Comparison of ENCODE assay signal across 14 cellular contexts in the genomic region with DNA sequence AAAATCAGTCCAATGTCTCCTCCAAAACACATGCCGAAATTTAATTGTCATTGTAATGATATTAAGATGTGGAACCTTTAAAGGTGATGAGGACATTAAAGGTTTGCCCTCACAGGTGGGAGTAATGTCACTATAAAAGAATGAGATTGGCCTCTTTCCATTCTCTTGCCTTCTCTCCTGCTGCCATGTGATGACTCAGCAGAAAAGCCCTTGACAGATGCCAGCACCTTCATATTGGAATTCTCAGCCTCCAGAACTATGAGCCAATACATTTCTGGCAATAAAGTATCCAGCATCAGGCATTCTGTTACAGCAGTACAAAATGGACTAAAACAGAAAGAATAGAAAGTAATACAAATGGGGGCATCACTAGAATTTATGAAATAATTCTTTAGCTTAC.
DNase-seq lines count a peak whose midpoint lies in the region; ATAC-seq, FAIRE-seq and TF ChIP-seq lines count a peak whose summit lies in the region.
"Had no signal": no experiment of that assay in that cellular context is flagged by ENCODE, and none has a peak within 500 bp of the region (broad histone marks: within the 10 kb centered on the region; RNA-seq: fewer than 3 reads in every experiment).

No MANE protein-coding gene starts in this region.

- POLR2A ChIA-PET in naive thymus-derived CD8-positive, alpha-beta T cell (lab: Charles Lee): no interaction called here

- H3K4me1 ChIP-seq in keratinocyte (ENCODE audit: control insufficient read depth, extremely low read depth, insufficient read depth, low read length): peaks cover 2% of the 10 kb centered on the region
- H3K4me1 ChIP-seq: prostate gland had no signal

- no peak overlapping the region for H2AFZ ChIP-seq in keratinocyte (ENCODE audit: control insufficient read depth, low read length)

- H3K9ac ChIP-seq in keratinocyte (ENCODE audit: control insufficient read depth, extremely low read depth, insufficient read depth, low read length): no peak overlapping the region

- no peaks in the 10 kb centered on the region for H3K27me3 ChIP-seq in keratinocyte (ENCODE audit: control insufficient read depth, extremely low read depth, insufficient read depth, low read length)

- no peaks in the 10 kb centered on the region for H3K9me3 ChIP-seq in keratinocyte (ENCODE audit: control insufficient read depth, low read depth, low read length)
- H3K9me3 ChIP-seq: prostate gland had no signal

- H3K27ac Mint-ChIP-seq in naive thymus-derived CD8-positive, alpha-beta T cell: no peak overlapping the region
- no peak overlapping the region for H3K27ac Mint-ChIP-seq in activated T-cell treated with anti-CD3 and anti-CD28 coated beads, Interleukin-2, amount 50 U/mL, for 72 hours
- H3K27ac Mint-ChIP-seq: activated naive CD8-positive, alpha-beta T cell treated with anti-CD3 and anti-CD28 coated beads, Interleukin-2, amount 10 ng/mL, durations not matched to agents 7 days and 5 days; stimulated activated naive CD8-positive, alpha-beta T cell treated with anti-CD3 and anti-CD28 coated beads, Interleukin-15, Interleukin-2, amounts not matched to agents 100 ng/mL and 50 ng/mL, for 24 hours had no signal

- H3K36me3 Mint-ChIP-seq in naive thymus-derived CD8-positive, alpha-beta T cell: no peaks in the 10 kb centered on the region
- H3K36me3 Mint-ChIP-seq in activated T-cell treated with anti-CD3 and anti-CD28 coated beads, Interleukin-2, amount 50 U/mL, for 72 hours (ENCODE audit: insufficient read depth in 2 of 2): no peaks in the 10 kb centered on the region
- H3K36me3 Mint-ChIP-seq: activated naive CD8-positive, alpha-beta T cell treated with anti-CD3 and anti-CD28 coated beads, Interleukin-2, amount 10 ng/mL, durations not matched to agents 7 days and 5 days had no signal

- no peak overlapping the region for H3K4me2 ChIP-seq in keratinocyte (ENCODE audit: control insufficient read depth, extremely low read depth, insufficient read depth, low read depth, low read length)

- in situ Hi-C loops in astrocyte of the cerebellum (cut with HindIII; ENCODE audit: low sequenced_read_pairs): no loop called here

- no peaks in the 10 kb centered on the region for H3K79me2 ChIP-seq in keratinocyte (ENCODE audit: control insufficient read depth, insufficient read depth, low read length)

- H3K9me1 ChIP-seq in keratinocyte (ENCODE audit: control insufficient read depth, extremely low read depth, insufficient read depth, low read length): no peaks in the 10 kb centered on the region

- dilution Hi-C loops in keratinocyte (cut with MboI; ENCODE audit: extremely low pct_ligation_motif_present, low sequenced_read_pairs): no loop called here

- no peaks in the 10 kb centered on the region for H3K27me3 Mint-ChIP-seq in naive thymus-derived CD8-positive, alpha-beta T cell
- no peaks in the 10 kb centered on the region for H3K27me3 Mint-ChIP-seq in activated T-cell treated with anti-CD3 and anti-CD28 coated beads, Interleukin-2, amount 50 U/mL, for 72 hours (ENCODE audit: low read depth)
- H3K27me3 Mint-ChIP-seq: activated naive CD8-positive, alpha-beta T cell treated with anti-CD3 and anti-CD28 coated beads, Interleukin-2, amount 10 ng/mL, durations not matched to agents 7 days and 5 days; stimulated activated naive CD8-positive, alpha-beta T cell treated with anti-CD3 and anti-CD28 coated beads, Interleukin-15, Interleukin-2, amounts not matched to agents 100 ng/mL and 50 ng/mL, for 24 hours had no signal

- FAIRE-seq in HTR-8/SVneo (lab: Jason Lieb, UNC) (no peak), keratinocyte (lab: Jason Lieb, UNC) (peak; percentile 70)

- no peak for TF ChIP-seq CTCF in astrocyte of the cerebellum (IDR thresholded peaks at IDR 0.05; ENCODE audit: low read depth, low read length, missing control alignments)
- TF ChIP-seq CTCF in keratinocyte (optimal IDR thresholded peaks at IDR 0.05 in 1 of 3, IDR thresholded peaks at IDR 0.05 in 1 of 3, conservative IDR thresholded peaks at IDR 0.05 in 1 of 3; ENCODE audit: extremely low read depth in 1 of 3, insufficient read depth in 2 of 3, low read length in 3 of 3): no peak

- peaks cover 0 to 6% (median 0%) of the 10 kb centered on the region in 9 donors for H3K9me3 Mint-ChIP-seq in naive thymus-derived CD8-positive, alpha-beta T cell
- peaks cover 2 to 3% of the 10 kb centered on the region in 2 donors for H3K9me3 Mint-ChIP-seq in activated T-cell treated with anti-CD3 and anti-CD28 coated beads, Interleukin-2, amount 50 U/mL, for 72 hours
- H3K9me3 Mint-ChIP-seq: activated naive CD8-positive, alpha-beta T cell treated with anti-CD3 and anti-CD28 coated beads, Interleukin-2, amount 10 ng/mL, durations not matched to agents 7 days and 5 days had no signal

- no peaks in the 10 kb centered on the region for H3K4me1 Mint-ChIP-seq in naive thymus-derived CD8-positive, alpha-beta T cell
- H3K4me1 Mint-ChIP-seq in activated T-cell treated with anti-CD3 and anti-CD28 coated beads, Interleukin-2, amount 50 U/mL, for 72 hours (ENCODE audit: low read depth): no peaks in the 10 kb centered on the region
- H3K4me1 Mint-ChIP-seq: activated naive CD8-positive, alpha-beta T cell treated with anti-CD3 and anti-CD28 coated beads, Interleukin-2, amount 10 ng/mL, durations not matched to agents 7 days and 5 days had no signal

- no peak overlapping the region for H3K27ac ChIP-seq in keratinocyte (ENCODE audit: control insufficient read depth, insufficient read depth, low read length)
- H3K27ac ChIP-seq: C4-2B, prostate gland had no signal

- no peak overlapping the region for H3K4me3 Mint-ChIP-seq in naive thymus-derived CD8-positive, alpha-beta T cell
- no peak overlapping the region for H3K4me3 Mint-ChIP-seq in activated T-cell treated with anti-CD3 and anti-CD28 coated beads, Interleukin-2, amount 50 U/mL, for 72 hours
- H3K4me3 Mint-ChIP-seq: activated naive CD8-positive, alpha-beta T cell treated with anti-CD3 and anti-CD28 coated beads, Interleukin-2, amount 10 ng/mL, durations not matched to agents 7 days and 5 days; stimulated activated naive CD8-positive, alpha-beta T cell treated with anti-CD3 and anti-CD28 coated beads, Interleukin-15, Interleukin-2, amounts not matched to agents 100 ng/mL and 50 ng/mL, for 24 hours had no signal

- peak; percentile 13 for DNase-seq in AG20443 (ENCODE audit: low spot score)
- peak; percentile 18 for DNase-seq in HTR-8/SVneo (ENCODE audit: insufficient read length, low spot score)
- peak; percentile 26 for DNase-seq in astrocyte of the cerebellum (ENCODE audit: low read depth)
- DNase-seq in keratinocyte (ENCODE audit: low read depth, low spot score): no peak
- no peak for DNase-seq in naive thymus-derived CD8-positive, alpha-beta T cell
- DNase-seq in activated T-cell treated with anti-CD3 and anti-CD28 coated beads, Interleukin-2, amount 50 U/mL, for 72 hours: no peak
- DNase-seq in NCI-H69 (lab: John Stamatoyannopoulos, UW): no peak
- DNase-seq: activated naive CD8-positive, alpha-beta T cell treated with anti-CD3 and anti-CD28 coated beads, Interleukin-2, amount 10 ng/mL, durations not matched to agents 7 days and 5 days; SHP77; stimulated activated CD4-positive, alpha-beta T cell treated with anti-CD3 and anti-CD28 coated beads, Interleukin-4, amount 100 ng/mL, for 1 hour had no signal

- H4K20me1 ChIP-seq in keratinocyte (ENCODE audit: control insufficient read depth, extremely low read depth, insufficient read depth, low read length): no peaks in the 10 kb centered on the region

- H3K4me3 ChIP-seq in astrocyte of the cerebellum (ENCODE audit: low read depth, low read length) (no peak overlapping the region), keratinocyte (ENCODE audit: control insufficient read depth in 2 of 3, extremely low read depth in 1 of 3, insufficient read depth in 2 of 3, low read depth in 1 of 3, low read length in 3 of 3) (no peak overlapping the region)
- H3K4me3 ChIP-seq: prostate gland had no signal

- ATAC-seq in naive thymus-derived CD8-positive, alpha-beta T cell: no peak
- no peak for ATAC-seq in activated T-cell treated with anti-CD3 and anti-CD28 coated beads, Interleukin-2, amount 50 U/mL, for 72 hours (replicated peaks in 1 of 2)
- no peak for ATAC-seq in HG02678 (IDR thresholded peaks at IDR 0.05; ENCODE audit: unreplicated experiment)

- H3K36me3 ChIP-seq in keratinocyte (ENCODE audit: control insufficient read depth in 2 of 2, extremely low read depth in 1 of 2, insufficient read depth in 2 of 2, low read length in 2 of 2): no peaks in the 10 kb centered on the region
- H3K36me3 ChIP-seq: prostate gland had no signal

Comparison
In these comparisons a context has a peak if more than half of its experiments do, and no peak if none do; other contexts are left out.
1. DNase-seq: peak in AG20443 (single experiment), HTR-8/SVneo (single experiment) and astrocyte of the cerebellum (single experiment); none in keratinocyte (single experiment), naive thymus-derived CD8-positive, alpha-beta T cell (0 of 10), activated T-cell treated with anti-CD3 and anti-CD28 coated beads, Interleukin-2, amount 50 U/mL, for 72 hours (0 of 2) and NCI-H69 (single experiment).